22 cellular contexts compared by ENCODE assay signal in the genomic region with DNA sequence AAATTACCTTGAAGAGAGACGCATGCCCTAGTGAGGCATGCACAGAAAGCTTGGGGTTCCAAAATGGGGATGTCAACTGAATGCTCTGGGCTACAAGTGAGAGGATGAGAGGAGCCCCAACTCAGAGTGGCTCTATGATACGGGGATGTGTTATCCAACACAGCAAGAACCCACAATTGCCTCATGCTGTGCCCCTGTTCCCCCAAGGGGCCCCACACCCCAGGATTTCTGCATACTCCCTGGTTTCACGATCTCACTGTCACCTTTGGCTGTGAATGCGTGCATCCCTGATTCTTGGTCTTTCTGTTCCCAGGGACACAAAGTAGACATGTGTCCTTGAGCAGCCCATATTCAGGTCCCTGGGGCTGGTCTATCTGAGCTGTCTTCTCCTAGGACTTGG. TPM values are rescaled to one million over a fixed set of nuclear protein-coding genes. Genes with fewer than 3 reads are reported as not detected.
A peak's percentile ranks its signal among the peaks of the same experiment; 100 is the strongest.
DNase-seq lines count a peak whose midpoint lies in the region; ATAC-seq and TF ChIP-seq lines count a peak whose summit lies in the region.
"Had no signal": no experiment of that assay in that cellular context is flagged by ENCODE, and none has a peak within 500 bp of the region (broad histone marks: within the 10 kb centered on the region; RNA-seq: fewer than 3 reads in every experiment).

No MANE protein-coding gene starts in this region.

- H3K9me3 ChIP-seq in Loucy (ENCODE audit: insufficient read depth, low read depth, low read length) (no peaks in the 10 kb centered on the region), spleen (no peaks in the 10 kb centered on the region)
- H3K9me3 ChIP-seq: HAP-1, pancreas, upper lobe of left lung had no signal

- peak overlapping the region; percentile 54 for H3K4me3 ChIP-seq in Loucy (ENCODE audit: low read length, poor library complexity, severe bottlenecking)
- H3K4me3 ChIP-seq in spleen = no peak overlapping the region
- H3K4me3 ChIP-seq: HAP-1, pancreas, upper lobe of left lung had no signal

- H3K27me3 Mint-ChIP-seq in activated T-cell treated with anti-CD3 and anti-CD28 coated beads, Interleukin-2, amount 50 U/mL, for 24 hours = no peaks in the 10 kb centered on the region
- H3K27me3 Mint-ChIP-seq in activated T-cell treated with anti-CD3 and anti-CD28 coated beads, Interleukin-2, amount 50 U/mL, for 72 hours (ENCODE audit: low read depth) = no peaks in the 10 kb centered on the region
- H3K27me3 Mint-ChIP-seq in activated T-helper 1 cell treated with anti-CD3 and anti-CD28 coated beads, Interleukin-12 subunit alpha, Interleukin-12 subunit beta, Interleukin-2, Interleukin-4 antibody, amounts not matched to agents 30 ng/mL and 10 ng/mL and 1 ng/mL, durations not matched to agents 14 hours and 24 hours and 36 hours (ENCODE audit: insufficient read depth) = no peaks in the 10 kb centered on the region
- H3K27me3 Mint-ChIP-seq: activated naive CD4-positive, alpha-beta T cell treated with anti-CD3 and anti-CD28 coated beads, Interleukin-2, amount 50 U/mL, for 24 hours; naive B cell had no signal

- no peak for ATAC-seq in activated T-cell treated with anti-CD3 and anti-CD28 coated beads, Interleukin-2, amount 50 U/mL, for 72 hours (replicated peaks in 1 of 2)
- ATAC-seq in GM18519 (IDR thresholded peaks at IDR 0.05; ENCODE audit: low FRiP score, unreplicated experiment) (no peak), HG03442 (IDR thresholded peaks at IDR 0.05; ENCODE audit: unreplicated experiment) (no peak)
- ATAC-seq: pancreas had no signal

- peaks cover 35% of the 10 kb centered on the region for H3K4me1 Mint-ChIP-seq in activated T-cell treated with anti-CD3 and anti-CD28 coated beads, Interleukin-2, amount 50 U/mL, for 24 hours (ENCODE audit: low read depth)
- H3K4me1 Mint-ChIP-seq in activated T-cell treated with anti-CD3 and anti-CD28 coated beads, Interleukin-2, amount 50 U/mL, for 72 hours (ENCODE audit: low read depth) = peaks cover 33% of the 10 kb centered on the region
- H3K4me1 Mint-ChIP-seq in activated T-helper 1 cell treated with anti-CD3 and anti-CD28 coated beads, Interleukin-12 subunit alpha, Interleukin-12 subunit beta, Interleukin-2, Interleukin-4 antibody, amounts not matched to agents 30 ng/mL and 10 ng/mL and 1 ng/mL, durations not matched to agents 14 hours and 24 hours and 36 hours (ENCODE audit: low read depth) = peaks cover 37% of the 10 kb centered on the region

- no peak overlapping the region for H2AFZ ChIP-seq in Loucy (ENCODE audit: low read length)

- no peak overlapping the region for H3K4me3 Mint-ChIP-seq in activated T-cell treated with anti-CD3 and anti-CD28 coated beads, Interleukin-2, amount 50 U/mL, for 24 hours
- no peak overlapping the region for H3K4me3 Mint-ChIP-seq in activated T-cell treated with anti-CD3 and anti-CD28 coated beads, Interleukin-2, amount 50 U/mL, for 72 hours
- no peak overlapping the region for H3K4me3 Mint-ChIP-seq in activated T-helper 1 cell treated with anti-CD3 and anti-CD28 coated beads, Interleukin-12 subunit alpha, Interleukin-12 subunit beta, Interleukin-2, Interleukin-4 antibody, amounts not matched to agents 30 ng/mL and 10 ng/mL and 1 ng/mL, durations not matched to agents 14 hours and 24 hours and 36 hours

- H3K9ac ChIP-seq in Loucy (ENCODE audit: low read depth, low read length, poor library complexity, severe bottlenecking) = no peak overlapping the region

- H3K4me1 ChIP-seq in Loucy (ENCODE audit: insufficient read depth, low read length, poor library complexity, severe bottlenecking) (peaks cover 25% of the 10 kb centered on the region), spleen (peaks cover 0 to 45% (median 17%) of the 10 kb centered on the region in 6 donors)
- H3K4me1 ChIP-seq: HAP-1 had no signal

- H3F3A ChIP-seq in Loucy (ENCODE audit: low read depth) = peaks cover 6% of the 10 kb centered on the region

- no peaks in the 10 kb centered on the region for H3K36me3 Mint-ChIP-seq in activated T-cell treated with anti-CD3 and anti-CD28 coated beads, Interleukin-2, amount 50 U/mL, for 24 hours (ENCODE audit: low read depth)
- peaks cover 0 to 1% of the 10 kb centered on the region in 2 donors for H3K36me3 Mint-ChIP-seq in activated T-cell treated with anti-CD3 and anti-CD28 coated beads, Interleukin-2, amount 50 U/mL, for 72 hours (ENCODE audit: insufficient read depth in 2 of 2)
- H3K36me3 Mint-ChIP-seq in activated T-helper 1 cell treated with anti-CD3 and anti-CD28 coated beads, Interleukin-12 subunit alpha, Interleukin-12 subunit beta, Interleukin-2, Interleukin-4 antibody, amounts not matched to agents 30 ng/mL and 10 ng/mL and 1 ng/mL, durations not matched to agents 14 hours and 24 hours and 36 hours (ENCODE audit: low read depth) = peaks cover 6% of the 10 kb centered on the region

- H3K36me3 ChIP-seq in Loucy (ENCODE audit: insufficient read depth, low read length) (no peaks in the 10 kb centered on the region), spleen (no peaks in the 10 kb centered on the region)
- H3K36me3 ChIP-seq: HAP-1, pancreas, upper lobe of left lung had no signal

- no peaks in the 10 kb centered on the region for H3K79me2 ChIP-seq in Loucy (ENCODE audit: insufficient read depth, low read length)

- intact Hi-C loops in activated T-helper 1 cell treated with anti-CD3 and anti-CD28 coated beads, Interleukin-12 subunit alpha, Interleukin-12 subunit beta, Interleukin-2, Interleukin-4 antibody, amounts not matched to agents 30 ng/mL and 10 ng/mL and 1 ng/mL, durations not matched to agents 14 hours and 24 hours and 36 hours (cut with micrococcal nuclease) = loop anchor here (2.0 kb wide), 1 partner anchor 142 kb away; a partner anchor contains a TSS
- intact Hi-C loops in spleen (cut with DNase I; ENCODE audit: low total_unique reads) = no loop called here

- H4K20me1 ChIP-seq in Loucy (ENCODE audit: insufficient read depth, low read length, poor library complexity, severe bottlenecking) = no peaks in the 10 kb centered on the region

- TF ChIP-seq POLR2A in spleen (IDR thresholded peaks at IDR 0.05) = no peak

- DNase-seq in activated T-cell treated with anti-CD3 and anti-CD28 coated beads, Interleukin-2, amount 50 U/mL, for 24 hours = no peak
- no peak for DNase-seq in activated T-cell treated with anti-CD3 and anti-CD28 coated beads, Interleukin-2, amount 50 U/mL, for 72 hours
- DNase-seq in activated T-helper 1 cell treated with anti-CD3 and anti-CD28 coated beads, Interleukin-12 subunit alpha, Interleukin-12 subunit beta, Interleukin-2, Interleukin-4 antibody, amounts not matched to agents 30 ng/mL and 10 ng/mL and 1 ng/mL, durations not matched to agents 14 hours and 24 hours and 36 hours (ENCODE audit: low spot score) = no peak
- DNase-seq in spleen = peak; percentile 19
- DNase-seq in DMS79 treated with DMSO at 0.1 percent for 48 hours (lab: John Stamatoyannopoulos, UW) = no peak
- DNase-seq: cerebellar nuclear complex, naive B cell, NCI-H1930, NCI-H226, NCI-H748 treated with DMSO at 0.1 percent for 48 hours, pancreas, right cardiac atrium, upper lobe of left lung had no signal

- H3K27ac Mint-ChIP-seq in activated T-cell treated with anti-CD3 and anti-CD28 coated beads, Interleukin-2, amount 50 U/mL, for 24 hours = peak overlapping the region; percentile 89
- no peak overlapping the region for H3K27ac Mint-ChIP-seq in activated T-cell treated with anti-CD3 and anti-CD28 coated beads, Interleukin-2, amount 50 U/mL, for 72 hours
- H3K27ac Mint-ChIP-seq in activated T-helper 1 cell treated with anti-CD3 and anti-CD28 coated beads, Interleukin-12 subunit alpha, Interleukin-12 subunit beta, Interleukin-2, Interleukin-4 antibody, amounts not matched to agents 30 ng/mL and 10 ng/mL and 1 ng/mL, durations not matched to agents 14 hours and 24 hours and 36 hours = peak overlapping the region; percentile 94

- H3K27me3 ChIP-seq in Loucy (ENCODE audit: insufficient read depth, low read length, poor library complexity, severe bottlenecking) (no peaks in the 10 kb centered on the region), spleen (replicated peaks in 1 of 7) (no peaks in the 10 kb centered on the region)
- H3K27me3 ChIP-seq: pancreas, upper lobe of left lung had no signal

- H3K9me2 ChIP-seq in Loucy (replicated peaks; ENCODE audit: low read depth, low read length) = no peaks in the 10 kb centered on the region

- H3K27ac ChIP-seq in spleen = peak overlapping the region in 4 of 8 donors; percentile 26 to 75 (median 60)
- H3K27ac ChIP-seq: pancreas, upper lobe of left lung had no signal

- no peak for TF ChIP-seq CTCF in Loucy (conservative IDR thresholded peaks at IDR 0.05; ENCODE audit: low read length)
- TF ChIP-seq CTCF in spleen (IDR thresholded peaks at IDR 0.05 in 8 of 11, conservative IDR thresholded peaks at IDR 0.05 in 3 of 11) = no peak

- peaks cover 4% of the 10 kb centered on the region for H3K9me3 Mint-ChIP-seq in activated T-cell treated with anti-CD3 and anti-CD28 coated beads, Interleukin-2, amount 50 U/mL, for 24 hours
- H3K9me3 Mint-ChIP-seq in activated T-cell treated with anti-CD3 and anti-CD28 coated beads, Interleukin-2, amount 50 U/mL, for 72 hours = peaks cover 0 to 4% of the 10 kb centered on the region in 2 donors
- H3K9me3 Mint-ChIP-seq in activated T-helper 1 cell treated with anti-CD3 and anti-CD28 coated beads, Interleukin-12 subunit alpha, Interleukin-12 subunit beta, Interleukin-2, Interleukin-4 antibody, amounts not matched to agents 30 ng/mL and 10 ng/mL and 1 ng/mL, durations not matched to agents 14 hours and 24 hours and 36 hours = no peaks in the 10 kb centered on the region
- H3K9me3 Mint-ChIP-seq: activated naive CD4-positive, alpha-beta T cell treated with anti-CD3 and anti-CD28 coated beads, Interleukin-2, amount 50 U/mL, for 24 hours; naive B cell had no signal

- H3K4me2 ChIP-seq in Loucy (ENCODE audit: low read depth, low read length, poor library complexity, severe bottlenecking) = peak overlapping the region; percentile 69

- 41 to 81% (median 65%) methylated on average over 4 of the region's 4 CpGs for WGBS in spleen, 5 donors

RNA-seq across cellular contexts. Expression of a gene that starts 29.3 kb away (rescaled TPM):
- total RNA-seq in activated T-cell treated with anti-CD3 and anti-CD28 coated beads, Interleukin-2, amount 50 U/mL, for 72 hours = not detected
- total RNA-seq in activated T-helper 1 cell treated with anti-CD3 and anti-CD28 coated beads, Interleukin-12 subunit alpha, Interleukin-12 subunit beta, Interleukin-2, Interleukin-4 antibody, amounts not matched to agents 30 ng/mL and 10 ng/mL and 1 ng/mL, durations not matched to agents 14 hours and 24 hours and 36 hours = not detected in 2 replicates
- not detected for total RNA-seq in spleen
- under 1 TPM in 1 of 3 donors, not detected in 2; 0.07 TPM for polyA plus RNA-seq in spleen
- total RNA-seq: epithelial cell of proximal tubule, left lobe of liver, MCF 10A, mesenteric fat pad, pancreas, right cardiac atrium had no signal
- polyA plus RNA-seq: pancreas, right cardiac atrium had no signal

RNA-seq across cellular contexts. Expression of a gene that starts 32.9 kb away (rescaled TPM):
- total RNA-seq in activated T-cell treated with anti-CD3 and anti-CD28 coated beads, Interleukin-2, amount 50 U/mL, for 72 hours = under 1 TPM in 1 of 2 donors, not detected in 1; 0.10 TPM
- total RNA-seq in activated T-helper 1 cell treated with anti-CD3 and anti-CD28 coated beads, Interleukin-12 subunit alpha, Interleukin-12 subunit beta, Interleukin-2, Interleukin-4 antibody, amounts not matched to agents 30 ng/mL and 10 ng/mL and 1 ng/mL, durations not matched to agents 14 hours and 24 hours and 36 hours = 0.13 and 0.29 TPM in 2 replicates
- 10 to 100 TPM in 3 of 7 donors, 1 to 10 TPM in 4; 7.9 to 12.8 (median 9.8) TPM for total RNA-seq in spleen
- polyA plus RNA-seq in spleen = 1 to 10 TPM; 1.4 to 6.4 (median 2.5) TPM
